Comparison of ENCODE assay signal across 18 cellular contexts in genomic region chr11:11499300-11499699, GRCh38.
DNase-seq lines count a peak whose midpoint lies in the region; FAIRE-seq and TF ChIP-seq lines count a peak whose summit lies in the region.
"Had no signal": no experiment of that assay in that cellular context is flagged by ENCODE, and none has a peak within 500 bp of the region (broad histone marks: within the 10 kb centered on the region; RNA-seq: fewer than 3 reads in every experiment).

No MANE protein-coding gene starts in this region.

- no peak overlapping the region for H3K4me2 ChIP-seq in Loucy (ENCODE audit: low read depth, low read length, poor library complexity, severe bottlenecking)
- H3K4me2 ChIP-seq in OCI-LY3 (ENCODE audit: low read length): peak overlapping the region; percentile 34
- H3K4me2 ChIP-seq: A549 had no signal

- H3K27me3 ChIP-seq in Loucy (ENCODE audit: insufficient read depth, low read length, poor library complexity, severe bottlenecking) (no peaks in the 10 kb centered on the region), OCI-LY3 (ENCODE audit: low read depth, low read length) (peaks cover 5% of the 10 kb centered on the region; the same call in 1 of the 2 replicates), uterus (no peaks in the 10 kb centered on the region)
- H3K27me3 ChIP-seq: BE2C had no signal

- intact Hi-C loops in kidney (cut with DNase I) (no loop called here), uterus (cut with DNase I; ENCODE audit: low total_unique reads) (no loop called here)

- DNase-seq in Kasumi-1 (lab: John Stamatoyannopoulos, UW): peak; percentile 17 to 29
- DNase-seq in kidney: no peak
- DNase-seq in uterus: no peak
- no peak for DNase-seq in GM19238 (ENCODE audit: insufficient read length, low spot score)
- no peak for DNase-seq in activated CD4-positive, alpha-beta T cell treated with anti-CD3 and anti-CD28 coated beads, Interleukin-2, amount 50 U/mL, for 4 hours
- DNase-seq: BE2C; CD4-positive, alpha-beta memory T cell; DMS79; HFFc6 had no signal

- TF ChIP-seq CTCF in Loucy (conservative IDR thresholded peaks at IDR 0.05; ENCODE audit: low read length) (no peak), OCI-LY3 (IDR thresholded peaks at IDR 0.05; ENCODE audit: low read depth, low read length) (no peak), kidney (IDR thresholded peaks at IDR 0.05; ENCODE audit: borderline replicate concordance, extremely low read depth, insufficient read depth) (no peak), uterus (IDR thresholded peaks at IDR 0.05) (no peak)

- peak overlapping the region; percentile 67; the same call in 1 of the 2 replicates for H2AFZ ChIP-seq in Loucy (ENCODE audit: low read length)
- H2AFZ ChIP-seq in OCI-LY3 (ENCODE audit: low read depth, low read length): no peak overlapping the region; the same call in 1 of the 2 replicates

- H3K4me1 ChIP-seq in Loucy (ENCODE audit: insufficient read depth, low read length, poor library complexity, severe bottlenecking) (no peaks in the 10 kb centered on the region), OCI-LY3 (ENCODE audit: low read length) (peaks cover 11% of the 10 kb centered on the region), kidney (ENCODE audit: control insufficient read depth in 1 of 2, insufficient read depth in 1 of 2, low read depth in 1 of 2, low read length in 2 of 2) (peaks cover 22 to 36% of the 10 kb centered on the region in 2 donors), uterus (no peaks in the 10 kb centered on the region)
- H3K4me1 ChIP-seq: HAP-1 had no signal

- no peak overlapping the region for H3K4me3 ChIP-seq in Loucy (ENCODE audit: low read length, poor library complexity, severe bottlenecking)
- H3K4me3 ChIP-seq in OCI-LY3 (ENCODE audit: low read length): no peak overlapping the region
- H3K4me3 ChIP-seq in kidney (ENCODE audit: low read length in 2 of 2): no peak overlapping the region
- no peak overlapping the region for H3K4me3 ChIP-seq in uterus
- H3K4me3 ChIP-seq: A549, HAP-1 had no signal

- no peaks in the 10 kb centered on the region for H3K36me3 ChIP-seq in Loucy (ENCODE audit: insufficient read depth, low read length)
- H3K36me3 ChIP-seq in OCI-LY3 (replicated peaks; ENCODE audit: low read depth, low read length): no peaks in the 10 kb centered on the region
- H3K36me3 ChIP-seq in kidney (ENCODE audit: control insufficient read depth in 1 of 2, insufficient read depth in 2 of 2, low read length in 2 of 2): no peaks in the 10 kb centered on the region
- no peaks in the 10 kb centered on the region for H3K36me3 ChIP-seq in uterus
- H3K36me3 ChIP-seq: BE2C, HAP-1 had no signal

- H3K9me3 ChIP-seq in Loucy (ENCODE audit: insufficient read depth, low read depth, low read length): no peaks in the 10 kb centered on the region
- no peaks in the 10 kb centered on the region for H3K9me3 ChIP-seq in OCI-LY3 (ENCODE audit: insufficient read depth, low read length)
- no peaks in the 10 kb centered on the region for H3K9me3 ChIP-seq in kidney (ENCODE audit: control insufficient read depth in 1 of 2, low read length in 2 of 2)
- no peaks in the 10 kb centered on the region for H3K9me3 ChIP-seq in uterus
- H3K9me3 ChIP-seq: A549, BE2C, HAP-1 had no signal

- TF ChIP-seq POLR2A in uterus (IDR thresholded peaks at IDR 0.05): no peak

- H3F3A ChIP-seq in Loucy (ENCODE audit: low read depth): no peaks in the 10 kb centered on the region

- H3K79me2 ChIP-seq in Loucy (ENCODE audit: insufficient read depth, low read length) (no peaks in the 10 kb centered on the region), OCI-LY3 (ENCODE audit: low read length) (no peaks in the 10 kb centered on the region)

- H4K20me1 ChIP-seq in Loucy (ENCODE audit: insufficient read depth, low read length, poor library complexity, severe bottlenecking): no peaks in the 10 kb centered on the region
- no peaks in the 10 kb centered on the region for H4K20me1 ChIP-seq in OCI-LY3 (ENCODE audit: insufficient read depth, low read length)

- FAIRE-seq in kidney (lab: Jason Lieb, UNC): no peak
- FAIRE-seq: A549, GM12891, GM19239, H1 had no signal

- H3K27ac ChIP-seq in OCI-LY3 (ENCODE audit: low read length) (no peak overlapping the region), kidney (ENCODE audit: low read depth in 2 of 2, low read length in 2 of 2) (peak overlapping the region; percentile 41), uterus (no peak overlapping the region)
- H3K27ac ChIP-seq: A549, C4-2B, HL-60 had no signal

- no peak overlapping the region for H3K9ac ChIP-seq in Loucy (ENCODE audit: low read depth, low read length, poor library complexity, severe bottlenecking)
- no peak overlapping the region for H3K9ac ChIP-seq in OCI-LY3 (ENCODE audit: low read length)
- H3K9ac ChIP-seq in kidney (ENCODE audit: low read length in 2 of 2): no peak overlapping the region

- no peaks in the 10 kb centered on the region for H3K9me2 ChIP-seq in Loucy (replicated peaks; ENCODE audit: low read depth, low read length)

Comparison
In these comparisons a context has a peak if more than half of its experiments do, and no peak if none do; other contexts are left out.
1. DNase-seq: peak in Kasumi-1 (2 of 2); none in kidney (single experiment), uterus (0 of 2), GM19238 (single experiment) and activated CD4-positive, alpha-beta T cell treated with anti-CD3 and anti-CD28 coated beads, Interleukin-2, amount 50 U/mL, for 4 hours (0 of 2).
2. H3K27ac ChIP-seq: peak in kidney (2 of 2); none in OCI-LY3 (single experiment) and uterus (0 of 2).